In genomic region chr2:240112914-240113690, GRCh38 we compare ENCODE assay signal across 32 cellular contexts. TPM values are rescaled to one million over a fixed set of nuclear protein-coding genes. Genes with fewer than 3 reads are reported as not detected.
"Had no signal": no experiment of that assay in that cellular context is flagged by ENCODE, and none has a peak within 500 bp of the region (broad histone marks: within the 10 kb centered on the region; RNA-seq: fewer than 3 reads in every experiment).

No MANE protein-coding gene starts in this region.

- H3K9me3 ChIP-seq: Peyer's patch, SJSA1 had no signal

- H3K36me3 Mint-ChIP-seq: activated CD8-positive, alpha-beta memory T cell treated with anti-CD3 and anti-CD28 coated beads, Interleukin-2, amount 10 ng/mL, durations not matched to agents 7 days and 5 days; activated naive CD4-positive, alpha-beta T cell treated with anti-CD3 and anti-CD28 coated beads, Interleukin-2, amount 50 U/mL, for 72 hours; brain had no signal

- H3K27me3 ChIP-seq: cardiac muscle cell, Peyer's patch had no signal

- FAIRE-seq: astrocyte had no signal

- H3K4me1 ChIP-seq: Peyer's patch, SJSA1 had no signal

- H3K9me3 Mint-ChIP-seq: activated B cell treated with CpG ODN at 0.5 μM for 24 hours; activated CD4-positive, alpha-beta T cell treated with anti-CD3 and anti-CD28 coated beads, Interleukin-2, amount 10 ng/mL, durations not matched to agents 24 days and 14 days; activated naive CD4-positive, alpha-beta T cell treated with anti-CD3 and anti-CD28 coated beads, Interleukin-2, amount 50 U/mL, for 72 hours; activated naive CD8-positive, alpha-beta T cell treated with anti-CD3 and anti-CD28 coated beads, Interleukin-2, amount 50 U/mL, for 24 hours; activated T-cell treated with anti-CD3 and anti-CD28 coated beads, Interleukin-2, amount 50 U/mL, for 24 hours had no signal

- H3K27ac ChIP-seq: cardiac muscle cell, KMS-11, Peyer's patch, RWPE1, SJSA1 had no signal

- H3K36me3 ChIP-seq: cardiac muscle cell, Peyer's patch, SJSA1 had no signal

- H3K4me1 Mint-ChIP-seq: activated B cell treated with CpG ODN at 0.5 μM for 24 hours; activated CD4-positive, alpha-beta T cell treated with anti-CD3 and anti-CD28 coated beads, Interleukin-2, amount 10 ng/mL, durations not matched to agents 24 days and 14 days; activated CD8-positive, alpha-beta memory T cell treated with anti-CD3 and anti-CD28 coated beads, Interleukin-2, amount 10 ng/mL, durations not matched to agents 7 days and 5 days; activated naive CD8-positive, alpha-beta T cell treated with anti-CD3 and anti-CD28 coated beads, Interleukin-2, amount 50 U/mL, for 24 hours had no signal

- ATAC-seq: activated CD8-positive, alpha-beta memory T cell treated with anti-CD3 and anti-CD28 coated beads, Interleukin-2, amount 10 ng/mL, durations not matched to agents 7 days and 5 days; activated naive CD4-positive, alpha-beta T cell treated with anti-CD3 and anti-CD28 coated beads, Interleukin-2, amount 50 U/mL, for 72 hours; activated naive CD8-positive, alpha-beta T cell treated with anti-CD3 and anti-CD28 coated beads, Interleukin-2, amount 50 U/mL, for 24 hours; T-helper 17 cell had no signal

- H3K27ac Mint-ChIP-seq: activated B cell treated with CpG ODN at 0.5 μM for 24 hours; activated CD4-positive, alpha-beta T cell treated with anti-CD3 and anti-CD28 coated beads, Interleukin-2, amount 10 ng/mL, durations not matched to agents 24 days and 14 days; activated CD8-positive, alpha-beta memory T cell treated with anti-CD3 and anti-CD28 coated beads, Interleukin-2, amount 10 ng/mL, durations not matched to agents 7 days and 5 days; activated naive CD4-positive, alpha-beta T cell treated with anti-CD3 and anti-CD28 coated beads, Interleukin-2, amount 50 U/mL, for 72 hours; activated naive CD8-positive, alpha-beta T cell treated with anti-CD3 and anti-CD28 coated beads, Interleukin-2, amount 50 U/mL, for 24 hours; activated T-cell treated with anti-CD3 and anti-CD28 coated beads, Interleukin-2, amount 50 U/mL, for 24 hours; brain; T-helper 17 cell had no signal

- H3K9ac ChIP-seq: KMS-11 had no signal

- H3K4me2 ChIP-seq: KMS-11 had no signal

- H3K4me3 ChIP-seq: cardiac muscle cell, Peyer's patch, SJSA1 had no signal

- H3K4me3 Mint-ChIP-seq: activated B cell treated with CpG ODN at 0.5 μM for 24 hours; activated CD4-positive, alpha-beta T cell treated with anti-CD3 and anti-CD28 coated beads, Interleukin-2, amount 10 ng/mL, durations not matched to agents 24 days and 14 days; activated CD8-positive, alpha-beta memory T cell treated with anti-CD3 and anti-CD28 coated beads, Interleukin-2, amount 10 ng/mL, durations not matched to agents 7 days and 5 days; activated naive CD8-positive, alpha-beta T cell treated with anti-CD3 and anti-CD28 coated beads, Interleukin-2, amount 50 U/mL, for 24 hours; activated T-cell treated with anti-CD3 and anti-CD28 coated beads, Interleukin-2, amount 50 U/mL, for 24 hours; brain; T-helper 17 cell had no signal

- DNase-seq: activated B cell treated with CpG ODN at 0.5 μM for 24 hours; activated CD4-positive, alpha-beta T cell treated with anti-CD3 and anti-CD28 coated beads for 1 hour; activated CD4-positive, alpha-beta T cell treated with anti-CD3 and anti-CD28 coated beads, Interleukin-2, amount 10 ng/mL, durations not matched to agents 24 days and 14 days; activated CD4-positive, alpha-beta T cell treated with anti-CD3 and anti-CD28 coated beads, Interleukin-2, amount 50 U/mL, for 48 hours; activated CD8-positive, alpha-beta memory T cell treated with anti-CD3 and anti-CD28 coated beads, Interleukin-2, amount 10 ng/mL, durations not matched to agents 7 days and 5 days; activated effector memory CD4-positive, alpha-beta T cell treated with anti-CD3 and anti-CD28 coated beads, Interleukin-2, amount 50 U/mL, for 16 hours; activated naive CD4-positive, alpha-beta T cell treated with Interleukin-2 at 50 U/mL for 16 hours; activated naive CD8-positive, alpha-beta T cell treated with anti-CD3 and anti-CD28 coated beads, Interleukin-2, amount 50 U/mL, for 24 hours; activated T-cell treated with anti-CD3 and anti-CD28 coated beads, Interleukin-2, amount 50 U/mL, for 24 hours; amniotic stem cell; NCI-H1092; NCI-H1417 treated with DMSO at 0.1 percent for 48 hours; NCI-H1694; NCI-H2029; NCI-H2107; NCI-H2171 treated with DMSO at 0.1 percent for 48 hours; NCI-H345; NCI-H510A; NCI-H69; NK-92 treated with Interleukin-12 subunit alpha and Interleukin-12 subunit beta, amount 100 ng/mL, for 24 hours; Peyer's patch; SHP77; T-helper 17 cell; T-helper 9 cell had no signal

RNA-seq across cellular contexts. Expression of gene OTOS, which starts 27.4 kb away (rescaled TPM):
- total RNA-seq: activated B cell treated with CpG ODN at 0.5 μM for 24 hours; activated CD4-positive, alpha-beta T cell treated with anti-CD3 and anti-CD28 coated beads, Interleukin-2, amount 10 ng/mL, durations not matched to agents 24 days and 14 days; activated CD8-positive, alpha-beta memory T cell treated with anti-CD3 and anti-CD28 coated beads, Interleukin-2, amount 10 ng/mL, durations not matched to agents 7 days and 5 days; activated naive CD4-positive, alpha-beta T cell treated with anti-CD3 and anti-CD28 coated beads, Interleukin-2, amount 50 U/mL, for 72 hours; astrocyte; cardiac muscle cell; MCF 10A; Peyer's patch; SJSA1; T-helper 17 cell had no signal
- polyA plus RNA-seq: cardiac muscle cell had no signal

RNA-seq across cellular contexts. Expression of gene OR6B3, which starts 59.8 kb away (rescaled TPM):
- total RNA-seq: activated B cell treated with CpG ODN at 0.5 μM for 24 hours; activated CD4-positive, alpha-beta T cell treated with anti-CD3 and anti-CD28 coated beads, Interleukin-2, amount 10 ng/mL, durations not matched to agents 24 days and 14 days; activated CD8-positive, alpha-beta memory T cell treated with anti-CD3 and anti-CD28 coated beads, Interleukin-2, amount 10 ng/mL, durations not matched to agents 7 days and 5 days; activated naive CD4-positive, alpha-beta T cell treated with anti-CD3 and anti-CD28 coated beads, Interleukin-2, amount 50 U/mL, for 72 hours; astrocyte; cardiac muscle cell; MCF 10A; Peyer's patch; SJSA1; T-helper 17 cell had no signal
- polyA plus RNA-seq: cardiac muscle cell had no signal
